ENCODE assay signal across 9 cellular contexts in the genomic region with DNA sequence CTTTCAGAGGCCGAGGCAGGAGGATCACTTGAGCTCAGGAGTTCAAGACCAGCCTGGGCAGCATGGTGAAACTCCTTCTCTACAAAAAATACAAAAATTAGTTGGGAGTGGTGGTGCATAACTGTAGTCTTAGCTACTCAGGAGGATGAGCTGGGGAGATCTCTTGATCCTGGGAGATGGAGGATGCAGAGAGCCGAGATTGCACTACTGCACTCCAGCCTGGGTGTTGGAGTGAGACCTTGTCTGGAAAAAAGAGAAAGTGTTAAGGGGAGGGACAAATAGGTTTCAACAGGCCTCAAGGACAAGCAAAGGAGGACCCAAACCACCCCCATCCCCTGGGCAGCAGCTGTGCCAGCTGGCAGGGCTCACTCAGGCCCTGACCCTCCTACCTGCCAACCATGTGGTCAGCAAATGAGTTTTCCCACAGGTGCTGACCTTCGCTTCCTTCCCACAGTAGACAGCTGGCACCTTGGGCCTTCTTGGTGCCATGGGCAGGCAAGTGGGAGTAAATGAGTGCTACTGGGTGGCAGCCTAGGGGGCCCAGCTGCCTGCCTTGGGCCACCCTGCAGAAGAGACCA. TPM values are rescaled to one million over a fixed set of nuclear protein-coding genes. Genes with fewer than 3 reads are reported as not detected.
"Had no signal": no experiment of that assay in that cellular context is flagged by ENCODE, and none has a peak within 500 bp of the region (broad histone marks: within the 10 kb centered on the region; RNA-seq: fewer than 3 reads in every experiment).

No MANE protein-coding gene starts in this region.

- H2AFZ ChIP-seq: GM23338 had no signal

- H3K4me2 ChIP-seq: GM23338 had no signal

- ATAC-seq: GM23338, K562 had no signal

- H3K4me3 Mint-ChIP-seq: GM23338, H9 had no signal

- H3K27ac Mint-ChIP-seq: GM23338, H9 had no signal

- DNase-seq: H9, HCEC 1CT, IMR-90 had no signal

- H3K4me3 ChIP-seq: GM23338, K562 had no signal

- FAIRE-seq: H1, H54, HTR-8/SVneo, K562 had no signal

RNA-seq across cellular contexts. Expression of gene PNLIPRP2, which starts 5.5 kb away (rescaled TPM):
- total RNA-seq: GM23338, H1, HT-29, IMR-90 had no signal
- polyA plus RNA-seq: IMR-90, K562 had no signal

RNA-seq across cellular contexts. Expression of gene PNLIPRP1, which starts 24.5 kb away (rescaled TPM):
- total RNA-seq: GM23338, H1, H9, HT-29, IMR-90 had no signal
- polyA plus RNA-seq: H1, IMR-90, K562 had no signal
